In the genomic region with DNA sequence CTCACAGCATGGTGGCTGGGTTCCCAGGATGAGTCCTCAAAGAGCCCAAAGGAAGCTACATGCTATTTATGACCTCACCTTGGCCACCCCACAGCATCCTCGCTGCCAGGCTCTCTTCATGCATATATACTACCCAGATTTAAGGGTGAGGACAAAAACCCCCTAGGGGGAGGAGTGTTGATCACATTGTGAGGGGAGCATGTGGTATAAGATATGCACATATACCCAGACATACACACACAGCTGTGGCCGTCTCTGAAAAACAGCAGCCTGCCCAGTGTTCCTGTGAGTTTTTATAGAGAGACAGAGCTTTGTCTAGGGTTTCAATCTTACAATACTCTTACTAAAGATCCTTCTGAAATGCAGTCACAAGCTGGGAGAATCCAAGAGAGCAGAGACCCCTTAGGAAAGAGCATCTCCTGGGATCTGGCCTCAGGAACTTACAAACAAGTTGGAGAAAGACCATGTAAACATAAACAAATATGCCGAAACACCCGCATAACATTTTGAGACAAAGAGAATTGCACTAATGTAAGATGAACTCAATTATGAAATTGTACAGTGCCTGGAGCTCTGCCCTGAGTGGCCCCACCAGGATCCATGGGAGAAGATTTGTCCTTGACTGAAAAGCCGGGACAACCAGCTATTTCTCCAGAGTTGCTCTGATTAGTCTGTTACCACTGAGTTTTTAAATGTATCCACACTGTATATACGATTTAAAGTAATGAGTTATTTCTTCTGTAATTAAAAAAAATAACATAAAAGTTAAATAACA, we compare ENCODE assay signal across 19 cellular contexts.
"Had no signal": no experiment of that assay in that cellular context is flagged by ENCODE, and none has a peak within 500 bp of the region (broad histone marks: within the 10 kb centered on the region; RNA-seq: fewer than 3 reads in every experiment).

No MANE protein-coding gene starts in this region.

- H3K4me3 ChIP-seq: body of pancreas, psoas muscle, right atrium auricular region, thyroid gland had no signal

- H3K27ac ChIP-seq: body of pancreas, psoas muscle, thyroid gland had no signal

- DNase-seq: activated CD8-positive, alpha-beta memory T cell treated with anti-CD3 and anti-CD28 coated beads, Interleukin-2, amount 50 U/mL, for 4 hours; activated naive CD4-positive, alpha-beta T cell treated with anti-CD3 and anti-CD28 coated beads for 36 hours; activated T-cell treated with anti-CD3 and anti-CD28 coated beads, Interleukin-2, amount 50 U/mL, for 24 hours; body of pancreas; dermis blood vessel endothelial cell; effector CD8-positive, alpha-beta T cell; foreskin melanocyte; hippocampal formation; left ventricle myocardium superior; mammary epithelial cell; naive thymus-derived CD8-positive, alpha-beta T cell; psoas muscle; stimulated activated CD4-positive, alpha-beta T cell treated with anti-CD3 and anti-CD28 coated beads, Interleukin-12 subunit alpha, Interleukin-12 subunit beta, amount 100 ng/mL, for 4 hours; stimulated activated CD4-positive, alpha-beta T cell treated with anti-CD3 and anti-CD28 coated beads, Interleukin-4, amount 100 ng/mL, for 4 hours; stimulated activated naive CD8-positive, alpha-beta T cell treated with anti-CD3 and anti-CD28 coated beads, Interleukin-15, Interleukin-2, amounts not matched to agents 100 U/mL and 50 U/mL, for 24 hours; T-helper 1 cell; T-helper 9 cell; thyroid gland had no signal

- H3K36me3 ChIP-seq: right atrium auricular region, thyroid gland had no signal

- H3K9me3 ChIP-seq: body of pancreas, psoas muscle, right atrium auricular region, thyroid gland had no signal

- H3K27me3 ChIP-seq: body of pancreas, right atrium auricular region, thyroid gland had no signal
